In genomic region chr2:226796840-226797288, GRCh38 we compare ENCODE assay signal across 8 cellular contexts. TPM values are rescaled to one million over a fixed set of nuclear protein-coding genes. Genes with fewer than 3 reads are reported as not detected.
DNase-seq lines count a peak whose midpoint lies in the region; ATAC-seq, FAIRE-seq and TF ChIP-seq lines count a peak whose summit lies in the region.

No MANE protein-coding gene starts in this region.

- peaks cover 31% of the 10 kb centered on the region for H3K36me3 ChIP-seq in osteoblast (ENCODE audit: insufficient read depth, low read length)

- H3K9me3 ChIP-seq in osteoblast (ENCODE audit: low read depth, low read length): no peaks in the 10 kb centered on the region

- no peak for FAIRE-seq in D721Med (lab: Jason Lieb, UNC)

- no peak for ATAC-seq in HG03469 (IDR thresholded peaks at IDR 0.05; ENCODE audit: unreplicated experiment)
- ATAC-seq in GM21367 (IDR thresholded peaks at IDR 0.05; ENCODE audit: unreplicated experiment): no peak
- ATAC-seq in GM18861 (IDR thresholded peaks at IDR 0.05; ENCODE audit: unreplicated experiment): no peak

- H2AFZ ChIP-seq in osteoblast (ENCODE audit: low read length): peak overlapping the region; percentile 76

- DNase-seq in D721Med (ENCODE audit: insufficient read length, low spot score): peak; percentile 85
- peak; percentile 53 for DNase-seq in NCI-H1694 treated with DMSO at 0.1 percent for 48 hours (lab: John Stamatoyannopoulos, UW)
- peak; percentile 40 for DNase-seq in epithelial cell of esophagus (ENCODE audit: low read depth)
- peak; percentile 97 for DNase-seq in osteoblast (ENCODE audit: insufficient read length, low spot score, missing footprints)
- DNase-seq in KG1 (lab: John Stamatoyannopoulos, UW): no peak

- H3K4me1 ChIP-seq in osteoblast (ENCODE audit: insufficient read depth, low read length): peaks cover 43% of the 10 kb centered on the region

- H3K27ac ChIP-seq in osteoblast (ENCODE audit: low read depth, low read length): peak overlapping the region; percentile 93

- peaks cover 23% of the 10 kb centered on the region for H4K20me1 ChIP-seq in osteoblast (ENCODE audit: insufficient read depth, low read length)

- H3K79me2 ChIP-seq in osteoblast (ENCODE audit: insufficient read depth, low read length): peaks cover 75% of the 10 kb centered on the region

- H3K4me2 ChIP-seq in osteoblast (ENCODE audit: insufficient read depth, low read length): peak overlapping the region; percentile 83

- H3K27me3 ChIP-seq in osteoblast (ENCODE audit: insufficient read depth, low read length): no peaks in the 10 kb centered on the region

- TF ChIP-seq CTCF in D721Med (IDR thresholded peaks at IDR 0.05; ENCODE audit: insufficient read depth, missing control alignments): peak; percentile 24
- peak; percentile 49 for TF ChIP-seq CTCF in epithelial cell of esophagus (IDR thresholded peaks at IDR 0.05; ENCODE audit: insufficient read depth, low read depth, low read length, missing control alignments)
- peak; percentile 70 for TF ChIP-seq CTCF in osteoblast (IDR thresholded peaks at IDR 0.05; ENCODE audit: extremely low read depth, low read depth, low read length)

- H3K4me3 ChIP-seq in epithelial cell of esophagus (ENCODE audit: low read length): peak overlapping the region; percentile 72
- peak overlapping the region; percentile 93 for H3K4me3 ChIP-seq in osteoblast (ENCODE audit: insufficient read depth, low read length)

RNA-seq across cellular contexts. Expression of gene IRS1, which starts 2.8 kb away (rescaled TPM):
- 24.5 and 27.9 TPM in 2 replicates for total RNA-seq in osteoblast

RNA-seq across cellular contexts. Expression of gene RHBDD1, which starts 39.0 kb away (rescaled TPM):
- 24.2 and 25.3 TPM in 2 replicates for total RNA-seq in osteoblast
